9 cellular contexts compared by ENCODE assay signal in the genomic region with DNA sequence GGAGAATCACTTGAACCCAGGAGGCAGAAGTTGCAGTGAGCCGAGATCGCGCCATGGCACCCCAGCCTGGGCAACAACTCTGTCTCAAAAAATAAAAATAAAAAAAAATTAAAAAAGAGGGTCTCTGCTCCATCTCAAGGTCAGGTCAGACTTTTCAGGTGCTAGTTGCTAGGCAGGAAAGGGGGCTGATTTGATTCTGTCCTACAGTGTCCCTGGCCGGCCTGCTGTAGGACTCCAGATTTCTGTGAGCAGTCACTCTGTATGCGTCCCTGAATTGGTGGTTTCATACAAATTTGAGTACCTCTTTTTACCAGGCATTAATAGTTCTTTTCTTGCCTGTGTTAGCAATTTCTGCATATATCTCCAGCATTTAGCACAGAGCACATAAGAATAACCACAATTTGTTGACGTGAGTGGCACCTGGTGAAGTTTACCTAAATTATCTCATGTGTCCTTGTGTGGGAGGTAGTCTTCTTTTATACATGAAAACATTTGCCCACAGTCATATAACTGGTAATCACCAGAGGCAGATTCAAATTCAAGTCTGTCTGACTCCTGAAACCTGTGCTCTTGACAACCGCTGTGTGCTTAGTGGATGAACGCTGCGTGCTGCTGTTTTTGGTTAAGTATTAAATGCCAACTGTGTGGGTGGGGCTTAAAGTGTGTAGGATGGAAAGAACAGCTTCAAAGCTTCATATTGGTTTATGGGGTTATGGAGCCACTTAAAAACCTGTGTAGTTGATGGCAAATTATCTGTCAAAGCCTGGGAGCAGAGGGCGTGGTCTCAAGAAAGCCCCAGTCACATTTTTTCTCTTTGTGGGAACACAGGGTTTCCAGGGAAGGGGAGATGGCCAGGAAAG. TPM values are rescaled to one million over a fixed set of nuclear protein-coding genes. Genes with fewer than 3 reads are reported as not detected.
DNase-seq lines count a peak whose midpoint lies in the region; ATAC-seq and TF ChIP-seq lines count a peak whose summit lies in the region.
"Had no signal": no experiment of that assay in that cellular context is flagged by ENCODE, and none has a peak within 500 bp of the region (broad histone marks: within the 10 kb centered on the region; RNA-seq: fewer than 3 reads in every experiment).

No MANE protein-coding gene starts in this region.

- no peak for TF ChIP-seq CTCF in neural crest cell (conservative IDR thresholded peaks at IDR 0.05)

- DNase-seq in DMS53 treated with DMSO at 0.1 percent for 48 hours (lab: John Stamatoyannopoulos, UW; ENCODE audit: unreplicated experiment) (peak; percentile 17), neural crest cell (ENCODE audit: low read depth, low spot score) (no peak), OCI-M2 (lab: John Stamatoyannopoulos, UW; ENCODE audit: unreplicated experiment) (no peak), T-helper 9 cell (no peak), amniotic stem cell (lab: John Stamatoyannopoulos, UW) (no peak)
- DNase-seq in activated T-cell treated with anti-CD3 and anti-CD28 coated beads, Interleukin-2, amount 50 U/mL, for 24 hours = no peak
- DNase-seq: NCI-H1048 had no signal

- H3K4me3 Mint-ChIP-seq in activated T-cell treated with anti-CD3 and anti-CD28 coated beads, Interleukin-2, amount 50 U/mL, for 24 hours = peak overlapping the region; percentile 41
- H3K4me3 Mint-ChIP-seq in neural crest cell = peak overlapping the region; percentile 51

- peaks cover 61% of the 10 kb centered on the region for H3K4me1 Mint-ChIP-seq in activated T-cell treated with anti-CD3 and anti-CD28 coated beads, Interleukin-2, amount 50 U/mL, for 24 hours (ENCODE audit: low read depth)
- peaks cover 51% of the 10 kb centered on the region for H3K4me1 Mint-ChIP-seq in neural crest cell

- H3K27ac Mint-ChIP-seq in activated T-cell treated with anti-CD3 and anti-CD28 coated beads, Interleukin-2, amount 50 U/mL, for 24 hours = peak overlapping the region; percentile 90
- peak overlapping the region; percentile 75 for H3K27ac Mint-ChIP-seq in neural crest cell (ENCODE audit: unreplicated experiment)

- ATAC-seq in HG02588 (IDR thresholded peaks at IDR 0.05; ENCODE audit: unreplicated experiment) (peak; percentile 20), GM19035 (IDR thresholded peaks at IDR 0.05; ENCODE audit: unreplicated experiment) (no peak)

- H3K36me3 Mint-ChIP-seq in activated T-cell treated with anti-CD3 and anti-CD28 coated beads, Interleukin-2, amount 50 U/mL, for 24 hours (ENCODE audit: low read depth) = peaks cover 36% of the 10 kb centered on the region
- H3K36me3 Mint-ChIP-seq in neural crest cell (ENCODE audit: low read depth) = peaks cover 9% of the 10 kb centered on the region

- no peaks in the 10 kb centered on the region for H3K27me3 Mint-ChIP-seq in activated T-cell treated with anti-CD3 and anti-CD28 coated beads, Interleukin-2, amount 50 U/mL, for 24 hours
- H3K27me3 Mint-ChIP-seq in neural crest cell (ENCODE audit: low read depth) = no peaks in the 10 kb centered on the region

- no peaks in the 10 kb centered on the region for H3K9me3 Mint-ChIP-seq in activated T-cell treated with anti-CD3 and anti-CD28 coated beads, Interleukin-2, amount 50 U/mL, for 24 hours
- no peaks in the 10 kb centered on the region for H3K9me3 Mint-ChIP-seq in neural crest cell

RNA-seq across cellular contexts. Expression of a gene that starts 3.2 kb away (rescaled TPM):
- total RNA-seq in neural crest cell = 13.3 and 16.5 TPM in 2 replicates

RNA-seq across cellular contexts. Expression of a gene that starts 7.3 kb away (rescaled TPM):
- 212 and 224 TPM in 2 replicates for total RNA-seq in neural crest cell

RNA-seq across cellular contexts. Expression of a gene that starts 34.5 kb away (rescaled TPM):
- 24.4 and 26.3 TPM in 2 replicates for total RNA-seq in neural crest cell

RNA-seq across cellular contexts. Expression of a gene that starts 52.5 kb away (rescaled TPM):
- total RNA-seq in neural crest cell = 0.49 and 0.61 TPM in 2 replicates

RNA-seq across cellular contexts. Expression of a gene that starts 52.7 kb away (rescaled TPM):
- 23.2 and 26.3 TPM in 2 replicates for total RNA-seq in neural crest cell
